In genomic region chr3:184654375-184654774, GRCh38 we compare ENCODE assay signal across 27 cellular contexts.
"Had no signal": no experiment of that assay in that cellular context is flagged by ENCODE, and none has a peak within 500 bp of the region (broad histone marks: within the 10 kb centered on the region; RNA-seq: fewer than 3 reads in every experiment).

No MANE protein-coding gene starts in this region.

- H3K36me3 ChIP-seq: ascending aorta, brain microvascular endothelial cell, esophagus squamous epithelium, gastrocnemius medialis had no signal

- H3K9me3 ChIP-seq: ascending aorta, esophagus squamous epithelium, gastrocnemius medialis had no signal

- H3K27ac Mint-ChIP-seq: activated CD4-positive, alpha-beta memory T cell treated with anti-CD3 and anti-CD28 coated beads, Interleukin-2, amount 10 ng/mL, durations not matched to agents 7 days and 5 days; activated CD4-positive, alpha-beta T cell treated with anti-CD3 and anti-CD28 coated beads, Interleukin-2, amount 10 ng/mL, durations not matched to agents 7 days and 5 days; activated naive CD4-positive, alpha-beta T cell treated with anti-CD3 and anti-CD28 coated beads, Interleukin-2, amount 10 ng/mL, durations not matched to agents 7 days and 5 days; activated naive CD8-positive, alpha-beta T cell treated with anti-CD3 and anti-CD28 coated beads, Interleukin-2, amount 10 ng/mL, durations not matched to agents 7 days and 5 days; activated T-cell treated with anti-CD3 and anti-CD28 coated beads, Interleukin-2, amount 50 U/mL, for 24 hours; activated T-cell treated with anti-CD3 and anti-CD28 coated beads, Interleukin-2, amount 50 U/mL, for 72 hours; effector memory CD8-positive, alpha-beta T cell had no signal

- H3K36me3 Mint-ChIP-seq: activated naive CD4-positive, alpha-beta T cell treated with anti-CD3 and anti-CD28 coated beads, Interleukin-2, amount 10 ng/mL, durations not matched to agents 7 days and 5 days; activated naive CD4-positive, alpha-beta T cell treated with anti-CD3 and anti-CD28 coated beads, Interleukin-2, amount 50 U/mL, for 72 hours; activated naive CD8-positive, alpha-beta T cell treated with anti-CD3 and anti-CD28 coated beads, Interleukin-2, amount 10 ng/mL, durations not matched to agents 7 days and 5 days had no signal

- H3K27me3 Mint-ChIP-seq: activated T-cell treated with anti-CD3 and anti-CD28 coated beads, Interleukin-2, amount 50 U/mL, for 24 hours had no signal

- H3K4me1 ChIP-seq: ascending aorta had no signal

- H3K4me3 Mint-ChIP-seq: activated CD4-positive, alpha-beta memory T cell treated with anti-CD3 and anti-CD28 coated beads, Interleukin-2, amount 10 ng/mL, durations not matched to agents 7 days and 5 days; activated CD4-positive, alpha-beta T cell treated with anti-CD3 and anti-CD28 coated beads, Interleukin-2, amount 10 ng/mL, durations not matched to agents 7 days and 5 days; activated naive CD4-positive, alpha-beta T cell treated with anti-CD3 and anti-CD28 coated beads, Interleukin-2, amount 10 ng/mL, durations not matched to agents 7 days and 5 days; activated naive CD8-positive, alpha-beta T cell treated with anti-CD3 and anti-CD28 coated beads, Interleukin-2, amount 10 ng/mL, durations not matched to agents 7 days and 5 days; activated T-cell treated with anti-CD3 and anti-CD28 coated beads, Interleukin-2, amount 50 U/mL, for 24 hours; activated T-cell treated with anti-CD3 and anti-CD28 coated beads, Interleukin-2, amount 50 U/mL, for 72 hours; effector memory CD8-positive, alpha-beta T cell had no signal

- FAIRE-seq: colon had no signal

- H3K4me3 ChIP-seq: ascending aorta, esophagus squamous epithelium, gastrocnemius medialis had no signal

- H3K27ac ChIP-seq: ascending aorta, brain microvascular endothelial cell, esophagus squamous epithelium, gastrocnemius medialis had no signal

- H3K4me1 Mint-ChIP-seq: activated naive CD4-positive, alpha-beta T cell treated with anti-CD3 and anti-CD28 coated beads, Interleukin-2, amount 10 ng/mL, durations not matched to agents 7 days and 5 days had no signal

- H3K27me3 ChIP-seq: ascending aorta, brain microvascular endothelial cell, esophagus squamous epithelium, gastrocnemius medialis had no signal

- H3K9me3 Mint-ChIP-seq: activated CD4-positive, alpha-beta memory T cell treated with anti-CD3 and anti-CD28 coated beads, Interleukin-2, amount 10 ng/mL, durations not matched to agents 7 days and 5 days; activated CD4-positive, alpha-beta T cell treated with anti-CD3 and anti-CD28 coated beads, Interleukin-2, amount 10 ng/mL, durations not matched to agents 7 days and 5 days; activated naive CD4-positive, alpha-beta T cell treated with anti-CD3 and anti-CD28 coated beads, Interleukin-2, amount 10 ng/mL, durations not matched to agents 7 days and 5 days; activated naive CD8-positive, alpha-beta T cell treated with anti-CD3 and anti-CD28 coated beads, Interleukin-2, amount 10 ng/mL, durations not matched to agents 7 days and 5 days; activated T-cell treated with anti-CD3 and anti-CD28 coated beads, Interleukin-2, amount 50 U/mL, for 24 hours; activated T-cell treated with anti-CD3 and anti-CD28 coated beads, Interleukin-2, amount 50 U/mL, for 72 hours; effector memory CD8-positive, alpha-beta T cell had no signal

- DNase-seq: activated CD4-positive, alpha-beta memory T cell treated with anti-CD3 and anti-CD28 coated beads, Interleukin-2, amount 10 ng/mL, durations not matched to agents 7 days and 5 days; activated CD4-positive, alpha-beta T cell treated with anti-CD3 and anti-CD28 coated beads for 1 hour; activated CD4-positive, alpha-beta T cell treated with anti-CD3 and anti-CD28 coated beads for 4 hours; activated CD4-positive, alpha-beta T cell treated with anti-CD3 and anti-CD28 coated beads, Interleukin-2, amount 10 ng/mL, durations not matched to agents 7 days and 5 days; activated CD4-positive, alpha-beta T cell treated with anti-CD3 and anti-CD28 coated beads, Interleukin-2, amount 50 U/mL, for 4 hours; activated CD8-positive, alpha-beta memory T cell treated with anti-CD3 and anti-CD28 coated beads, Interleukin-2, amount 50 U/mL, for 48 hours; activated gamma-delta T cell; activated naive CD4-positive, alpha-beta T cell; activated naive CD4-positive, alpha-beta T cell treated with anti-CD3 and anti-CD28 coated beads, Interleukin-2, amount 10 ng/mL, durations not matched to agents 7 days and 5 days; activated naive CD8-positive, alpha-beta T cell treated with anti-CD3 and anti-CD28 coated beads, Interleukin-2, amount 10 ng/mL, durations not matched to agents 7 days and 5 days; activated T-cell treated with anti-CD3 and anti-CD28 coated beads for 4 hours; activated T-cell treated with anti-CD3 and anti-CD28 coated beads, Interleukin-2, amount 50 U/mL, for 24 hours; activated T-cell treated with anti-CD3 and anti-CD28 coated beads, Interleukin-2, amount 50 U/mL, for 72 hours; brain microvascular endothelial cell; caudate nucleus; cortex of kidney; dermis blood vessel endothelial cell; effector CD4-positive, alpha-beta T cell; effector memory CD8-positive, alpha-beta T cell; erythroblast; esophagus squamous epithelium; gastrocnemius medialis; glutamatergic neuron; T-helper 2 cell had no signal
